8 cellular contexts compared by ENCODE assay signal in genomic region chr17:75749545-75750389, GRCh38. TPM values are rescaled to one million over a fixed set of nuclear protein-coding genes. Genes with fewer than 3 reads are reported as not detected.
DNase-seq lines count a peak whose midpoint lies in the region; ATAC-seq, FAIRE-seq and TF ChIP-seq lines count a peak whose summit lies in the region.

No MANE protein-coding gene starts in this region.

- TF ChIP-seq CTCF in D721Med (IDR thresholded peaks at IDR 0.05; ENCODE audit: insufficient read depth, missing control alignments) (peak; percentile 93), endodermal cell (conservative IDR thresholded peaks at IDR 0.05) (peak; percentile 99), mucosa of descending colon (IDR thresholded peaks at IDR 0.05) (peak; percentile 86)

- FAIRE-seq in D721Med (lab: Jason Lieb, UNC): no peak

- H3K4me3 ChIP-seq in NT2/D1 (ENCODE audit: insufficient read length, low read depth) (no peak overlapping the region), endodermal cell (ENCODE audit: low read length) (no peak overlapping the region), mucosa of descending colon (no peak overlapping the region)

- peak overlapping the region; percentile 1 for H3K9ac ChIP-seq in NT2/D1 (ENCODE audit: insufficient read length, low read depth)
- H3K9ac ChIP-seq in endodermal cell (ENCODE audit: extremely low read depth, low read length, poor library complexity, severe bottlenecking): no peak overlapping the region

- H3K36me3 ChIP-seq in NT2/D1 (ENCODE audit: insufficient read depth, insufficient read length, low read length) (no peaks in the 10 kb centered on the region), endodermal cell (ENCODE audit: control insufficient read depth, insufficient read depth, low read length) (no peaks in the 10 kb centered on the region), mucosa of descending colon (ENCODE audit: low read depth) (peaks cover 14% of the 10 kb centered on the region)

- 24 to 27% methylated on average over 10 to 20 of the region's 20 CpGs for WGBS in endodermal cell (ENCODE audit: insufficient coverage in 1 of 2, insufficient read length in 1 of 2), 2 experiments

- no peak overlapping the region for H3K27ac ChIP-seq in endodermal cell (ENCODE audit: low read depth, low read length)

- H3K4me1 Mint-ChIP-seq in endodermal cell: peaks cover 3% of the 10 kb centered on the region

- no peaks in the 10 kb centered on the region for H3K27me3 ChIP-seq in NT2/D1 (ENCODE audit: insufficient read depth, insufficient read length)
- no peaks in the 10 kb centered on the region for H3K27me3 ChIP-seq in endodermal cell (ENCODE audit: control insufficient read depth, insufficient read depth, low read length, poor library complexity, severe bottlenecking)

- no peaks in the 10 kb centered on the region for H3K9me3 Mint-ChIP-seq in endodermal cell

- ATAC-seq in mucosa of descending colon (peak; percentile 76), HG03045 (IDR thresholded peaks at IDR 0.05; ENCODE audit: unreplicated experiment) (no peak)

- H3K9me3 ChIP-seq in NT2/D1 (ENCODE audit: insufficient read depth, low read length) (no peaks in the 10 kb centered on the region), endodermal cell (ENCODE audit: control insufficient read depth, low read length) (no peaks in the 10 kb centered on the region), mucosa of descending colon (no peaks in the 10 kb centered on the region)

- DNase-seq in D721Med (ENCODE audit: insufficient read length, low spot score) (peak; percentile 70), HT1080 (ENCODE audit: low read depth) (peak; percentile 69), NT2/D1 (ENCODE audit: low read depth, low spot score) (no peak), endodermal cell (peak; percentile 98), mucosa of descending colon (peak; percentile 85 to 93 (median 86))
- peak; percentile 77 for DNase-seq in activated CD8-positive, alpha-beta memory T cell treated with anti-CD3 and anti-CD28 coated beads, Interleukin-2, amount 50 U/mL, for 1 hour (ENCODE audit: extremely low read depth)
- DNase-seq in stimulated activated CD8-positive, alpha-beta memory T cell treated with anti-CD3 and anti-CD28 coated beads, Interleukin-4, amount 100 ng/mL, for 1 hour (ENCODE audit: low read depth in 2 of 2, low spot score in 1 of 2): peak; percentile 82 to 85

- H3K27ac Mint-ChIP-seq in endodermal cell: no peak overlapping the region

- intact Hi-C loops in mucosa of descending colon (cut with DNase I, micrococcal nuclease): loop anchor here (5.0 kb wide), 3 partner anchors 72 to 117 kb away; partner anchors contain the start of gene SMIM5 (in 1 of the 2)

- peaks cover 9% of the 10 kb centered on the region for H3K27me3 Mint-ChIP-seq in endodermal cell (ENCODE audit: insufficient read depth)

- H3K4me3 Mint-ChIP-seq in endodermal cell: no peak overlapping the region

- no peaks in the 10 kb centered on the region for H3K36me3 Mint-ChIP-seq in endodermal cell (ENCODE audit: low read depth)

- H3K4me1 ChIP-seq in NT2/D1 (ENCODE audit: insufficient read depth, insufficient read length): peaks cover 13% of the 10 kb centered on the region
- H3K4me1 ChIP-seq in endodermal cell (ENCODE audit: control insufficient read depth, insufficient read depth, low read length): peaks cover 5% of the 10 kb centered on the region
- peaks cover 3% of the 10 kb centered on the region for H3K4me1 ChIP-seq in mucosa of descending colon (ENCODE audit: low read depth)

RNA-seq across cellular contexts. Expression of gene GALK1, which starts 15.2 kb away (rescaled TPM):
- total RNA-seq in HT1080 (2014; rRNA removed; shearing (Covaris generic)): 33.5 and 37.1 TPM in 2 replicates
- polyA plus RNA-seq in HT1080 (2015; cell fraction: cytosol; rRNA removed): 30.7 and 31.7 TPM in 2 replicates
- 35.0 and 37.3 TPM in 2 replicates for polyA plus RNA-seq in HT1080 (2015; cell fraction: nucleus; rRNA removed)
- total RNA-seq in endodermal cell (10 to 100 TPM; 26.7 to 33.2 TPM), mucosa of descending colon (10 to 100 TPM in 2 of 3 donors, 1 to 10 TPM in 1; 7.1 to 18.2 (median 18.2) TPM)
- polyA plus RNA-seq in endodermal cell (2013, experiment 1 of 2): 25.1 TPM
- 22.8 TPM for polyA plus RNA-seq in endodermal cell (2013, experiment 2 of 2)

RNA-seq across cellular contexts. Expression of gene ITGB4, which starts 28.5 kb away (rescaled TPM):
- total RNA-seq in HT1080 (2014; rRNA removed; shearing (Covaris generic)): 1.1 and 1.4 TPM in 2 replicates
- polyA plus RNA-seq in HT1080 (2015; cell fraction: cytosol; rRNA removed): 6.7 and 9.0 TPM in 2 replicates
- polyA plus RNA-seq in HT1080 (2015; cell fraction: nucleus; rRNA removed): 25.6 and 26.7 TPM in 2 replicates
- 1 to 10 TPM; 3.4 to 5.1 TPM for total RNA-seq in endodermal cell
- polyA plus RNA-seq in endodermal cell (2013, experiment 1 of 2): 0.39 TPM
- polyA plus RNA-seq in endodermal cell (2013, experiment 2 of 2): 0.87 TPM
- total RNA-seq in mucosa of descending colon: 100 to 1,000 TPM; 153 to 307 (median 246) TPM

RNA-seq across cellular contexts. Expression of gene UNK, which starts 34.8 kb away (rescaled TPM):
- total RNA-seq in HT1080 (2014; rRNA removed; shearing (Covaris generic)): 26.3 and 26.8 TPM in 2 replicates
- 27.9 and 34.9 TPM in 2 replicates for polyA plus RNA-seq in HT1080 (2015; cell fraction: cytosol; rRNA removed)
- 25.1 and 29.0 TPM in 2 replicates for polyA plus RNA-seq in HT1080 (2015; cell fraction: nucleus; rRNA removed)
- 10 to 100 TPM; 38.0 to 39.0 TPM for total RNA-seq in endodermal cell
- polyA plus RNA-seq in endodermal cell (2013, experiment 1 of 2): 40.1 TPM
- polyA plus RNA-seq in endodermal cell (2013, experiment 2 of 2): 37.5 TPM
- total RNA-seq in mucosa of descending colon: 10 to 100 TPM; 24.5 to 27.5 (median 25.7) TPM

Comparison
In these comparisons a context has a peak if more than half of its experiments do, and no peak if none do; other contexts are left out.
1. RNA of gene ITGB4, which starts 28.5 kb away (total RNA-seq): 153 to 307 TPM in mucosa of descending colon; 3.4 to 5.1 TPM in endodermal cell and 1.1 to 1.4 TPM in HT1080; every median in the first group is over 10 times any median in the second.
2. Peak in every context shown above with its lines, with median percentiles within 50 percentile points of each other: CTCF ChIP-seq.